ENCODE assay signal across 23 cellular contexts in genomic region chr1:228818928-228819632, GRCh38.
"Had no signal": no experiment of that assay in that cellular context is flagged by ENCODE, and none has a peak within 500 bp of the region (broad histone marks: within the 10 kb centered on the region; RNA-seq: fewer than 3 reads in every experiment).

No MANE protein-coding gene starts in this region.

- DNase-seq: IMR-90; Kasumi-1; MM.1S; NCI-H1105; NCI-H1417 treated with DMSO at 0.1 percent for 48 hours; NCI-H146; NCI-H1694 treated with DMSO at 0.1 percent for 48 hours; NCI-H1930; NCI-H2081; NCI-H2107; NCI-H2227 treated with DMSO at 0.1 percent for 48 hours; NCI-H524; NCI-H526 treated with DMSO at 0.1 percent for 48 hours; NCI-H748 treated with DMSO at 0.1 percent for 48 hours; NK-92 treated with Interleukin-12 subunit alpha and Interleukin-12 subunit beta, amount 100 ng/mL, for 24 hours; OCI-M1; PC-9; Peyer's patch; SHP77 treated with DMSO at 0.1 percent for 48 hours; SJCRH30 had no signal

- ATAC-seq: HepG2, Right ventricle myocardium inferior, SK-N-SH treated with all-trans-retinoic acid at 6 μM for 48 hours had no signal
